21 cellular contexts compared by ENCODE assay signal in genomic region chrX:13875572-13875971, GRCh38. TPM values are rescaled to one million over a fixed set of nuclear protein-coding genes. Genes with fewer than 3 reads are reported as not detected.
"Had no signal": no experiment of that assay in that cellular context is flagged by ENCODE, and none has a peak within 500 bp of the region (broad histone marks: within the 10 kb centered on the region; RNA-seq: fewer than 3 reads in every experiment).

No MANE protein-coding gene starts in this region.

- H3K27me3 Mint-ChIP-seq: type B pancreatic cell had no signal

- H3K36me3 Mint-ChIP-seq: natural killer cell; stimulated activated effector memory CD8-positive, alpha-beta T cell treated with anti-CD3 and anti-CD28 coated beads, Interleukin-12 subunit alpha, Interleukin-12 subunit beta, amount 100 ng/mL, for 72 hours; type B pancreatic cell had no signal

- FAIRE-seq: frontal cortex, urothelium cell line had no signal

- H3K4me1 Mint-ChIP-seq: natural killer cell; stimulated activated effector memory CD8-positive, alpha-beta T cell treated with anti-CD3 and anti-CD28 coated beads, Interleukin-12 subunit alpha, Interleukin-12 subunit beta, amount 100 ng/mL, for 72 hours had no signal

- H3K4me3 Mint-ChIP-seq: endodermal cell; natural killer cell; neural crest cell; stimulated activated effector memory CD8-positive, alpha-beta T cell treated with anti-CD3 and anti-CD28 coated beads, Interleukin-12 subunit alpha, Interleukin-12 subunit beta, amount 100 ng/mL, for 72 hours; type B pancreatic cell had no signal

- H3K27ac Mint-ChIP-seq: endodermal cell; natural killer cell; stimulated activated effector memory CD8-positive, alpha-beta T cell treated with anti-CD3 and anti-CD28 coated beads, Interleukin-12 subunit alpha, Interleukin-12 subunit beta, amount 100 ng/mL, for 72 hours; type B pancreatic cell had no signal

- H3K4me3 ChIP-seq: colonic mucosa, right atrium auricular region, suprapubic skin, thyroid gland had no signal

- H3K9me3 ChIP-seq: colonic mucosa, right atrium auricular region, suprapubic skin, thyroid gland had no signal

- H3K27me3 ChIP-seq: colonic mucosa, right atrium auricular region, suprapubic skin, thyroid gland had no signal

- ATAC-seq: left lobe of liver; natural killer cell; stimulated activated effector memory CD8-positive, alpha-beta T cell treated with anti-CD3 and anti-CD28 coated beads, Interleukin-12 subunit alpha, Interleukin-12 subunit beta, amount 100 ng/mL, for 72 hours; stimulated activated naive CD8-positive, alpha-beta T cell treated with anti-CD3 and anti-CD28 coated beads, Interleukin-15, Interleukin-2, amounts not matched to agents 100 U/mL and 50 U/mL, for 24 hours had no signal

- H3K9me3 Mint-ChIP-seq: natural killer cell; stimulated activated effector memory CD8-positive, alpha-beta T cell treated with anti-CD3 and anti-CD28 coated beads, Interleukin-12 subunit alpha, Interleukin-12 subunit beta, amount 100 ng/mL, for 72 hours had no signal

- DNase-seq: colonic mucosa; dermis blood vessel endothelial cell; effector CD4-positive, alpha-beta T cell; endodermal cell; erythroblast; islet precursor cell; mammary epithelial cell; natural killer cell; stimulated activated CD4-positive, alpha-beta T cell treated with anti-CD3 and anti-CD28 coated beads, Interleukin-4, amount 100 ng/mL, for 1 hour; stimulated activated CD8-positive, alpha-beta memory T cell treated with anti-CD3 and anti-CD28 coated beads, Interleukin-4, amount 100 ng/mL, for 48 hours; stimulated activated naive CD8-positive, alpha-beta T cell treated with anti-CD3 and anti-CD28 coated beads, Interleukin-15, Interleukin-2, amounts not matched to agents 100 U/mL and 50 U/mL, for 24 hours; thyroid gland had no signal

- H3K4me1 ChIP-seq: colonic mucosa, right atrium auricular region, suprapubic skin, thyroid gland had no signal

- H3K36me3 ChIP-seq: colonic mucosa, right atrium auricular region, suprapubic skin, thyroid gland had no signal

RNA-seq across cellular contexts. Expression of gene GPM6B, which starts 58.7 kb away (rescaled TPM):
- total RNA-seq: endothelial cell of umbilical vein, natural killer cell had no signal
